Comparison of ENCODE assay signal across 17 cellular contexts in the genomic region with DNA sequence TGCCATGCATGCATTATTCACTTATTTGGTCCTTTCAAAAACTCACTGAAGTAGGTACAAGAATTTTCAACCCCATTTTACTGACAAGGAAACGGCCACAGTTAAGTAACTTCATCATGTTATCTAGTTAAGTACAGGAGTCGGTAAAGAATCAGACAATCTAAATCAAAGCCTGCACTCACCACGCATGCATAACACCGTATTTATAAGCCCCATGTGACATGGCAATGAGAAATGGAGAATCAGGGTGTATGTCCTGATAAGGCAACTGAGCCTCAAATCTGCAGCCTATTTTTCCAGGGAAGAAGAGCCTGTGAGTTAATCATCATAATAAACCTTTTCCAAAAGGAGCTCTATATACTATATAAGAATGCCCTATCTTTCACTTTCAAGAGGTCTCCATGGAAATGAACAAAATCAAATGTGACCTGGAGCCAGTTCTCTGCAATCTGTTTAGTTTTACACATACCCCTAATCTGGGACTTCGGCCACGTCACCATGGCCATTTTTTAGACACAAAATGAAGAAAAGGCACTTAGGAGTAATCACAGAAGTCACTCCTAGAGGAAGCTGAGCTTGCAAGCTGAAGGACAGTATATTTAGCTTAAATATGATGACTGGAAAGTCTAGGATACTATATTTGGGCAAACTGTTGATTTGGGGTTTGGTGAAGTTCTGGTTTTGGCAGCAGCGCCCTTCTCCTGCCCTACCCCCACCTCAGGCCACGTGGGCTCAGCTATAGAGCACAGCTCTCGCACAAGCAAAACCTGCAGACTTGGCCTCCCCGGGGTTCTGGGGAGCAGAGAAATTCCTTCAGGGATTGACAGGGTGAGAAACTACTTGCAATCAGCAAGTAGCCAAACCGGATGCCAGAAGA. TPM values are rescaled to one million over a fixed set of nuclear protein-coding genes. Genes with fewer than 3 reads are reported as not detected.
A peak's percentile ranks its signal among the peaks of the same experiment; 100 is the strongest.
DNase-seq lines count a peak whose midpoint lies in the region; ATAC-seq and TF ChIP-seq lines count a peak whose summit lies in the region.
"Had no signal": no experiment of that assay in that cellular context is flagged by ENCODE, and none has a peak within 500 bp of the region (broad histone marks: within the 10 kb centered on the region; RNA-seq: fewer than 3 reads in every experiment).

No MANE protein-coding gene starts in this region.

- no peak for TF ChIP-seq POLR2A in heart left ventricle (IDR thresholded peaks at IDR 0.05)

- CTCF ChIA-PET in Panc1 (lab: Charles Lee), result no interaction called here
- CTCF ChIA-PET in activated CD4-positive, alpha-beta T cell treated with anti-CD3 and anti-CD28 coated beads, Interleukin-2, amount 10 ng/mL, durations not matched to agents 7 days and 5 days (lab: Charles Lee), result interaction anchor here (0.7 kb wide), 1 partner anchor 10 kb away, joined by 3 read pairs; no protein-coding TSS in a partner anchor

- no peak overlapping the region for H3K4me3 ChIP-seq in H7 (ENCODE audit: insufficient read depth, low read depth, low read length)
- H3K4me3 ChIP-seq in Panc1 (ENCODE audit: low read depth in 2 of 2, low read length in 2 of 2), result no peak overlapping the region
- H3K4me3 ChIP-seq in heart left ventricle, result no peak overlapping the region
- H3K4me3 ChIP-seq: breast epithelium, ovary, PC-9 had no signal

- no peaks in the 10 kb centered on the region for H3K27me3 Mint-ChIP-seq in activated CD4-positive, alpha-beta T cell treated with anti-CD3 and anti-CD28 coated beads, Interleukin-2, amount 10 ng/mL, durations not matched to agents 7 days and 5 days
- H3K27me3 Mint-ChIP-seq: T-helper 17 cell had no signal

- no TSS peak for BruUV-seq in Panc1 (replicated peaks; lab: Mats Ljungman, UMichigan)

- POLR2A ChIA-PET in Panc1 (lab: Charles Lee), result no interaction called here
- POLR2A ChIA-PET in activated CD4-positive, alpha-beta T cell treated with anti-CD3 and anti-CD28 coated beads, Interleukin-2, amount 10 ng/mL, durations not matched to agents 7 days and 5 days (lab: Charles Lee), result no interaction called here

- TF ChIP-seq CTCF in Panc1 (IDR thresholded peaks at IDR 0.05), result no peak
- no peak for TF ChIP-seq CTCF in heart left ventricle (IDR thresholded peaks at IDR 0.05)

- no peaks in the 10 kb centered on the region for H3K4me1 Mint-ChIP-seq in activated CD4-positive, alpha-beta T cell treated with anti-CD3 and anti-CD28 coated beads, Interleukin-2, amount 10 ng/mL, durations not matched to agents 7 days and 5 days

- no peaks in the 10 kb centered on the region for H3K36me3 Mint-ChIP-seq in activated CD4-positive, alpha-beta T cell treated with anti-CD3 and anti-CD28 coated beads, Interleukin-2, amount 10 ng/mL, durations not matched to agents 7 days and 5 days (ENCODE audit: low read depth)

- DNase-seq in H7, result peak; percentile 76
- DNase-seq in Panc1 (ENCODE audit: low read depth, low spot score), result no peak
- DNase-seq in heart left ventricle, result no peak
- no peak for DNase-seq in sciatic nerve (ENCODE audit: low spot score)
- no peak for DNase-seq in HPDE6-E6E7 (ENCODE audit: extremely low spot score)
- DNase-seq in activated CD4-positive, alpha-beta T cell treated with anti-CD3 and anti-CD28 coated beads, Interleukin-2, amount 10 ng/mL, durations not matched to agents 7 days and 5 days, result no peak
- DNase-seq in COR-L47 (lab: John Stamatoyannopoulos, UW), result no peak
- DNase-seq: activated CD4-positive, alpha-beta T cell treated with anti-CD3 and anti-CD28 coated beads, Interleukin-2, amount 50 U/mL, for 4 hours; mammary epithelial cell; NCI-H1092 treated with DMSO at 0.1 percent for 48 hours; NCI-H2227 treated with DMSO at 0.1 percent for 48 hours; ovary; PC-9; T-helper 17 cell had no signal

- H3K9me3 ChIP-seq in Panc1 (ENCODE audit: control insufficient read depth, insufficient read depth, low read depth, low read length), result no peaks in the 10 kb centered on the region
- no peaks in the 10 kb centered on the region for H3K9me3 ChIP-seq in heart left ventricle
- H3K9me3 ChIP-seq: breast epithelium, ovary had no signal

- no peaks in the 10 kb centered on the region for H3K36me3 ChIP-seq in H7 (replicated peaks; ENCODE audit: control insufficient read depth, insufficient read depth, low read length)
- no peaks in the 10 kb centered on the region; the same call in 1 of the 2 replicates for H3K36me3 ChIP-seq in Panc1 (ENCODE audit: control insufficient read depth, insufficient read depth, low read length)
- H3K36me3 ChIP-seq in heart left ventricle, result peaks cover 0 to 2% (median 0%) of the 10 kb centered on the region in 9 donors
- H3K36me3 ChIP-seq: breast epithelium, ovary had no signal

- in situ Hi-C loops in Panc1 (cut with HindIII; ENCODE audit: low pct_unique_long_range_greater_than_20kb, low sequenced_read_pairs), result no loop called here

- intact Hi-C loops in Panc1 (cut with micrococcal nuclease; ENCODE audit: unreplicated experiment) (no loop called here), heart left ventricle (cut with DNase I) (no loop called here), sciatic nerve (cut with DNase I) (no loop called here)

- H3K27me3 ChIP-seq in H7 (ENCODE audit: control insufficient read depth, insufficient read depth, low read length), result no peaks in the 10 kb centered on the region
- H3K27me3 ChIP-seq in Panc1 (ENCODE audit: control insufficient read depth, insufficient read depth, low read length), result no peaks in the 10 kb centered on the region
- no peaks in the 10 kb centered on the region for H3K27me3 ChIP-seq in heart left ventricle
- H3K27me3 ChIP-seq: breast epithelium, ovary had no signal

- H3K27ac Mint-ChIP-seq in activated CD4-positive, alpha-beta T cell treated with anti-CD3 and anti-CD28 coated beads, Interleukin-2, amount 10 ng/mL, durations not matched to agents 7 days and 5 days, result no peak overlapping the region
- H3K27ac Mint-ChIP-seq: activated T-helper 2 cell treated with anti-CD3 and anti-CD28 coated beads, Interferon-gamma antibody, Interleukin-2, Interleukin-4, amounts not matched to agents 10 μg/mL and 5 μg/mL and 100 μg/mL, durations not matched to agents 14 hours and 24 hours and 36 hours; T-helper 17 cell had no signal

- 54 to 64% (median 58%) methylated on average over 9 to 11 of the region's 11 CpGs for WGBS in heart left ventricle, 4 donors

- ATAC-seq in Panc1, result no peak; the same call in 1 of the 2 replicates
- peak in 3 of 4 donors; percentile 46 to 49 (median 47) for ATAC-seq in heart left ventricle
- peak; percentile 63 for ATAC-seq in sciatic nerve
- ATAC-seq in HG03045 (IDR thresholded peaks at IDR 0.05; ENCODE audit: unreplicated experiment), result no peak
- ATAC-seq: T-helper 17 cell had no signal

- no peak overlapping the region for H3K4me3 Mint-ChIP-seq in activated CD4-positive, alpha-beta T cell treated with anti-CD3 and anti-CD28 coated beads, Interleukin-2, amount 10 ng/mL, durations not matched to agents 7 days and 5 days
- H3K4me3 Mint-ChIP-seq: T-helper 17 cell had no signal

- H3K4me1 ChIP-seq in Panc1 (ENCODE audit: control insufficient read depth, insufficient read depth, low read length) (peaks cover 40% of the 10 kb centered on the region), heart left ventricle (peaks cover 0 to 73% (median 35%) of the 10 kb centered on the region in 12 donors)

- H3K27ac ChIP-seq in Panc1 (ENCODE audit: low read length), result peak overlapping the region; percentile 20; the same call in 1 of the 2 replicates
- H3K27ac ChIP-seq in heart left ventricle, result peak overlapping the region in 9 of 12 donors; percentile 10 to 54 (median 34)
- H3K27ac ChIP-seq: PC-9 had no signal

- H3K9me3 Mint-ChIP-seq in activated CD4-positive, alpha-beta T cell treated with anti-CD3 and anti-CD28 coated beads, Interleukin-2, amount 10 ng/mL, durations not matched to agents 7 days and 5 days, result no peaks in the 10 kb centered on the region
- H3K9me3 Mint-ChIP-seq: activated T-helper 2 cell treated with anti-CD3 and anti-CD28 coated beads, Interferon-gamma antibody, Interleukin-2, Interleukin-4, amounts not matched to agents 10 μg/mL and 5 μg/mL and 100 μg/mL, durations not matched to agents 14 hours and 24 hours and 36 hours had no signal

RNA-seq across cellular contexts. Expression of gene TRAM2, which starts 19.2 kb away (rescaled TPM):
- 8.7 and 9.2 TPM in 2 replicates for total RNA-seq in H7 (2014; rRNA removed; shearing (Covaris generic))
- total RNA-seq in Panc1 (2021; ENCODE audit: unreplicated experiment) (56.7 TPM), heart left ventricle (10 to 100 TPM in 7 of 9 donors, 1 to 10 TPM in 2; 9.8 to 19.0 (median 12.1) TPM), sciatic nerve (18.6 TPM)
- polyA plus RNA-seq in Panc1 (2012; ENCODE audit: insufficient read length), result 32.2 TPM
- 10 to 100 TPM in 1 of 2 donors, 1 to 10 TPM in 1; 4.7 to 13.8 TPM for polyA plus RNA-seq in heart left ventricle
- total RNA-seq in activated CD4-positive, alpha-beta T cell treated with anti-CD3 and anti-CD28 coated beads, Interleukin-2, amount 10 ng/mL, durations not matched to agents 7 days and 5 days, result 1 to 10 TPM; 9.0 to 9.4 TPM

Comparison
In these comparisons a context has a peak if more than half of its experiments do, and no peak if none do; other contexts are left out.
1. ATAC-seq: peak in heart left ventricle (3 of 4) and sciatic nerve (single experiment); none in Panc1 (single experiment) and HG03045 (single experiment).